Comparison of ENCODE assay signal across 22 cellular contexts in genomic region chr9:92718086-92719001, GRCh38. TPM values are rescaled to one million over a fixed set of nuclear protein-coding genes. Genes with fewer than 3 reads are reported as not detected.
DNase-seq lines count a peak whose midpoint lies in the region; ATAC-seq and TF ChIP-seq lines count a peak whose summit lies in the region.
"Had no signal": no experiment of that assay in that cellular context is flagged by ENCODE, and none has a peak within 500 bp of the region (broad histone marks: within the 10 kb centered on the region; RNA-seq: fewer than 3 reads in every experiment).

No MANE protein-coding gene starts in this region.

- H3K27me3 Mint-ChIP-seq in activated CD4-positive, alpha-beta T cell treated with anti-CD3 and anti-CD28 coated beads for 36 hours = no peaks in the 10 kb centered on the region
- no peaks in the 10 kb centered on the region for H3K27me3 Mint-ChIP-seq in stimulated activated memory B cell treated with anti-CD40 and anti-IgM and Interleukin-4, amounts not matched to agents 10 μg/mL and 1 μg/mL and 100 μg/mL, for 72 hours
- no peaks in the 10 kb centered on the region for H3K27me3 Mint-ChIP-seq in naive thymus-derived CD8-positive, alpha-beta T cell
- H3K27me3 Mint-ChIP-seq: T-cell had no signal

- H3K27me3 ChIP-seq in OCI-LY3 (ENCODE audit: low read depth, low read length) = no peaks in the 10 kb centered on the region
- H3K27me3 ChIP-seq in esophagus squamous epithelium = no peaks in the 10 kb centered on the region
- H3K27me3 ChIP-seq: BLaER1, heart left ventricle had no signal

- peak; percentile 14 for ATAC-seq in activated CD4-positive, alpha-beta T cell treated with anti-CD3 and anti-CD28 coated beads for 36 hours
- ATAC-seq in stimulated activated memory B cell treated with anti-CD40 and anti-IgM and Interleukin-4, amounts not matched to agents 10 μg/mL and 1 μg/mL and 100 μg/mL, for 72 hours = peak; percentile 38
- ATAC-seq in GM21526 (IDR thresholded peaks at IDR 0.05; ENCODE audit: low FRiP score, unreplicated experiment) = no peak
- ATAC-seq in naive thymus-derived CD8-positive, alpha-beta T cell = no peak
- ATAC-seq: heart left ventricle, T-cell had no signal

- H3K4me3 Mint-ChIP-seq in activated CD4-positive, alpha-beta T cell treated with anti-CD3 and anti-CD28 coated beads for 36 hours = no peak overlapping the region
- H3K4me3 Mint-ChIP-seq in stimulated activated memory B cell treated with anti-CD40 and anti-IgM and Interleukin-4, amounts not matched to agents 10 μg/mL and 1 μg/mL and 100 μg/mL, for 72 hours = no peak overlapping the region
- H3K4me3 Mint-ChIP-seq in naive thymus-derived CD8-positive, alpha-beta T cell = no peak overlapping the region
- H3K4me3 Mint-ChIP-seq: nephron, T-cell had no signal

- H3K4me3 ChIP-seq in OCI-LY3 (ENCODE audit: low read length) (no peak overlapping the region), esophagus squamous epithelium (no peak overlapping the region)
- H3K4me3 ChIP-seq: BLaER1, GM23248, heart left ventricle, prostate gland, smooth muscle cell, thoracic aorta had no signal

- H3K4me1 ChIP-seq in OCI-LY3 (ENCODE audit: low read length) = peaks cover 34% of the 10 kb centered on the region
- H3K4me1 ChIP-seq in esophagus squamous epithelium = peaks cover 36 to 79% (median 44%) of the 10 kb centered on the region in 3 donors
- H3K4me1 ChIP-seq: prostate gland had no signal

- H3K79me2 ChIP-seq in OCI-LY3 (ENCODE audit: low read length) = no peaks in the 10 kb centered on the region

- intact Hi-C loops in activated CD4-positive, alpha-beta T cell treated with anti-CD3 and anti-CD28 coated beads for 36 hours (cut with DNase I, micrococcal nuclease) = loop anchor here in 1 of 2 experiments (5.0 kb wide), 1 partner anchor 89 kb away; no protein-coding TSS in a partner anchor
- intact Hi-C loops in esophagus squamous epithelium (cut with DNase I) = loop anchor here (5.0 kb wide), 1 partner anchor 74 kb away; no protein-coding TSS in a partner anchor

- H3K36me3 Mint-ChIP-seq in activated CD4-positive, alpha-beta T cell treated with anti-CD3 and anti-CD28 coated beads for 36 hours (ENCODE audit: low read depth) = peaks cover 36% of the 10 kb centered on the region
- peaks cover 85% of the 10 kb centered on the region for H3K36me3 Mint-ChIP-seq in stimulated activated memory B cell treated with anti-CD40 and anti-IgM and Interleukin-4, amounts not matched to agents 10 μg/mL and 1 μg/mL and 100 μg/mL, for 72 hours
- peaks cover 0 to 83% (median 24%) of the 10 kb centered on the region in 3 donors for H3K36me3 Mint-ChIP-seq in naive thymus-derived CD8-positive, alpha-beta T cell

- peak; percentile 24 for DNase-seq in activated CD4-positive, alpha-beta T cell treated with anti-CD3 and anti-CD28 coated beads for 36 hours
- DNase-seq in activated CD4-positive, alpha-beta T cell treated with anti-CD3 and anti-CD28 coated beads, Interleukin-2, amount 50 U/mL, for 4 hours = no peak
- DNase-seq in esophagus squamous epithelium (lab: John Stamatoyannopoulos, UW) (no peak), DMS53 (lab: John Stamatoyannopoulos, UW) (no peak)
- no peak for DNase-seq in naive thymus-derived CD8-positive, alpha-beta T cell
- DNase-seq: 8988T; caudate nucleus; GM23248; mesendoderm; NCI-H1694 treated with DMSO at 0.1 percent for 48 hours; NCI-H2227 treated with DMSO at 0.1 percent for 48 hours; NK-92 treated with Interleukin-12 subunit alpha and Interleukin-12 subunit beta, amount 100 ng/mL, for 24 hours; T-cell had no signal

- H3K4me2 ChIP-seq in OCI-LY3 (ENCODE audit: low read length) = no peak overlapping the region
- H3K4me2 ChIP-seq: BLaER1, smooth muscle cell had no signal

- no peaks in the 10 kb centered on the region for H3K9me3 Mint-ChIP-seq in activated CD4-positive, alpha-beta T cell treated with anti-CD3 and anti-CD28 coated beads for 36 hours (ENCODE audit: low read depth)
- no peaks in the 10 kb centered on the region for H3K9me3 Mint-ChIP-seq in stimulated activated memory B cell treated with anti-CD40 and anti-IgM and Interleukin-4, amounts not matched to agents 10 μg/mL and 1 μg/mL and 100 μg/mL, for 72 hours
- H3K9me3 Mint-ChIP-seq in naive thymus-derived CD8-positive, alpha-beta T cell = no peaks in the 10 kb centered on the region
- H3K9me3 Mint-ChIP-seq: nephron, T-cell had no signal

- TF ChIP-seq CTCF in OCI-LY3 (IDR thresholded peaks at IDR 0.05; ENCODE audit: low read depth, low read length) (no peak), esophagus squamous epithelium (IDR thresholded peaks at IDR 0.05) (no peak)

- H4K20me1 ChIP-seq in OCI-LY3 (ENCODE audit: insufficient read depth, low read length) = peaks cover 13% of the 10 kb centered on the region; the same call in 1 of the 2 replicates

- 0 out of 2 replicates have a peak overlapping the region, but pooled peaks have one; percentile 40 for H3K27ac ChIP-seq in OCI-LY3 (ENCODE audit: low read length)
- peak overlapping the region; percentile 81 to 91 (median 86) for H3K27ac ChIP-seq in esophagus squamous epithelium
- H3K27ac ChIP-seq: BLaER1, GM23248, heart left ventricle, prostate gland, thoracic aorta had no signal

- CTCF ChIA-PET in activated CD4-positive, alpha-beta T cell treated with anti-CD3 and anti-CD28 coated beads for 36 hours (lab: Charles Lee) = interaction anchor here (0.5 to 7.5 kb wide), 7 partner anchors 18 to 576 kb away, joined by 3 to 71 read pairs (median 3); no protein-coding TSS in a partner anchor

- TF ChIP-seq POLR2A in esophagus squamous epithelium (IDR thresholded peaks at IDR 0.05) = no peak

- H3K36me3 ChIP-seq in OCI-LY3 (replicated peaks; ENCODE audit: low read depth, low read length) (peaks cover 55% of the 10 kb centered on the region), esophagus squamous epithelium (peaks cover 57 to 97% (median 72%) of the 10 kb centered on the region in 3 donors)

- no peak overlapping the region for H3K9ac ChIP-seq in OCI-LY3 (ENCODE audit: low read length)
- H3K9ac ChIP-seq: BLaER1, GM23248 had no signal

- no peak overlapping the region for H3K27ac Mint-ChIP-seq in activated CD4-positive, alpha-beta T cell treated with anti-CD3 and anti-CD28 coated beads for 36 hours
- peak overlapping the region; percentile 42 for H3K27ac Mint-ChIP-seq in stimulated activated memory B cell treated with anti-CD40 and anti-IgM and Interleukin-4, amounts not matched to agents 10 μg/mL and 1 μg/mL and 100 μg/mL, for 72 hours
- no peak overlapping the region for H3K27ac Mint-ChIP-seq in naive thymus-derived CD8-positive, alpha-beta T cell
- H3K27ac Mint-ChIP-seq: nephron had no signal

- H3K9me3 ChIP-seq in OCI-LY3 (ENCODE audit: insufficient read depth, low read length) = no peaks in the 10 kb centered on the region
- no peaks in the 10 kb centered on the region for H3K9me3 ChIP-seq in esophagus squamous epithelium
- H3K9me3 ChIP-seq: BLaER1, heart left ventricle, prostate gland, thoracic aorta had no signal

- WGBS in esophagus squamous epithelium, 2 donors = no CpG with 5 or more reads among the region's 40 CpGs

- H2AFZ ChIP-seq in OCI-LY3 (ENCODE audit: low read depth, low read length) = no peak overlapping the region
- H2AFZ ChIP-seq: GM23248 had no signal

- H3K4me1 Mint-ChIP-seq in activated CD4-positive, alpha-beta T cell treated with anti-CD3 and anti-CD28 coated beads for 36 hours = peaks cover 4% of the 10 kb centered on the region
- H3K4me1 Mint-ChIP-seq in stimulated activated memory B cell treated with anti-CD40 and anti-IgM and Interleukin-4, amounts not matched to agents 10 μg/mL and 1 μg/mL and 100 μg/mL, for 72 hours = peaks cover 61% of the 10 kb centered on the region
- peaks cover 3 to 28% (median 6%) of the 10 kb centered on the region in 4 donors for H3K4me1 Mint-ChIP-seq in naive thymus-derived CD8-positive, alpha-beta T cell
- H3K4me1 Mint-ChIP-seq: nephron had no signal

- POLR2A ChIA-PET in activated CD4-positive, alpha-beta T cell treated with anti-CD3 and anti-CD28 coated beads for 36 hours (lab: Charles Lee) = no interaction called here
- POLR2A ChIA-PET in naive thymus-derived CD8-positive, alpha-beta T cell (lab: Charles Lee) = interaction anchor here (0.6 to 1.9 kb wide), 3 partner anchors 32 to 73 kb away, joined by 3 to 8 read pairs (median 4); partner anchors contain the start of gene BICD2

RNA-seq across cellular contexts. Expression of gene BICD2, which starts 46.3 kb away (rescaled TPM):
- total RNA-seq in activated CD4-positive, alpha-beta T cell treated with anti-CD3 and anti-CD28 coated beads for 36 hours = 10 to 100 TPM; 13.3 to 14.2 TPM
- total RNA-seq in esophagus squamous epithelium = 100 to 1,000 TPM in 1 of 4 donors, 10 to 100 TPM in 3; 81.7 to 116 (median 91.1) TPM
- total RNA-seq in naive thymus-derived CD8-positive, alpha-beta T cell = 10 to 100 TPM; 28.3 to 29.1 TPM
- 10 to 100 TPM in 2 of 3 donors, 1 to 10 TPM in 1; 5.9 to 20.1 (median 10.1) TPM for polyA plus RNA-seq in naive thymus-derived CD8-positive, alpha-beta T cell

RNA-seq across cellular contexts. Expression of gene IPPK, which starts 48.4 kb away (rescaled TPM):
- total RNA-seq in activated CD4-positive, alpha-beta T cell treated with anti-CD3 and anti-CD28 coated beads for 36 hours = 10 to 100 TPM in 1 of 2 experiments, 1 to 10 TPM in 1; 9.9 to 12.2 TPM
- total RNA-seq in esophagus squamous epithelium = 10 to 100 TPM; 41.8 to 86.9 (median 46.1) TPM
- 1 to 10 TPM; 8.6 to 9.3 TPM for total RNA-seq in naive thymus-derived CD8-positive, alpha-beta T cell
- 1 to 10 TPM; 4.4 to 8.5 (median 5.1) TPM for polyA plus RNA-seq in naive thymus-derived CD8-positive, alpha-beta T cell

Comparison
In these comparisons a context has a peak if more than half of its experiments do, and no peak if none do; other contexts are left out.
1. ATAC-seq: peak in activated CD4-positive, alpha-beta T cell treated with anti-CD3 and anti-CD28 coated beads for 36 hours (single experiment) and stimulated activated memory B cell treated with anti-CD40 and anti-IgM and Interleukin-4, amounts not matched to agents 10 μg/mL and 1 μg/mL and 100 μg/mL, for 72 hours (single experiment); none in GM21526 (single experiment) and naive thymus-derived CD8-positive, alpha-beta T cell (0 of 2).